ENCODE assay signal across 5 cellular contexts in genomic region chr13:28370448-28370847, GRCh38.
"Had no signal": no experiment of that assay in that cellular context is flagged by ENCODE, and none has a peak within 500 bp of the region (broad histone marks: within the 10 kb centered on the region; RNA-seq: fewer than 3 reads in every experiment).

No MANE protein-coding gene starts in this region.

- H3K9me3 ChIP-seq: HAP-1 had no signal

- H3K4me1 Mint-ChIP-seq: IgD-negative memory B cell had no signal

- DNase-seq: GOT3, H7, KBM-7 had no signal

- H3K4me1 ChIP-seq: HAP-1 had no signal

- H3K36me3 ChIP-seq: HAP-1 had no signal

- H3K27ac Mint-ChIP-seq: IgD-negative memory B cell had no signal

- H3K36me3 Mint-ChIP-seq: IgD-negative memory B cell had no signal

- H3K4me3 Mint-ChIP-seq: IgD-negative memory B cell had no signal

- H3K4me3 ChIP-seq: HAP-1 had no signal
